23 cellular contexts compared by ENCODE assay signal in genomic region chr18:30132959-30133358, GRCh38.
DNase-seq lines count a peak whose midpoint lies in the region; TF ChIP-seq lines count a peak whose summit lies in the region.
"Had no signal": no experiment of that assay in that cellular context is flagged by ENCODE, and none has a peak within 500 bp of the region (broad histone marks: within the 10 kb centered on the region; RNA-seq: fewer than 3 reads in every experiment).

No MANE protein-coding gene starts in this region.

- peaks cover 21% of the 10 kb centered on the region for H3K4me1 Mint-ChIP-seq in MCF 10A (ENCODE audit: insufficient read depth, unreplicated experiment)

- POLR2A ChIA-PET in MCF 10A (lab: Yijun Ruan, JAX) (no interaction called here), RWPE1 (lab: Yijun Ruan, JAX; ENCODE audit: low non-redundant PET) (no interaction called here), SK-N-SH (lab: Yijun Ruan, JAX) (no interaction called here)

- TF ChIP-seq RAD21 in SK-N-SH (IDR thresholded peaks at IDR 0.05; ENCODE audit: low read length) = no peak

- no peaks in the 10 kb centered on the region for H3K27me3 ChIP-seq in breast epithelium
- no peaks in the 10 kb centered on the region for H3K27me3 ChIP-seq in SK-N-SH (ENCODE audit: insufficient read depth)
- H3K27me3 ChIP-seq: BLaER1, Peyer's patch, SJSA1 had no signal

- H3K36me3 ChIP-seq in breast epithelium (no peaks in the 10 kb centered on the region), SK-N-SH (replicated peaks in 1 of 2; ENCODE audit: control insufficient read depth in 1 of 2, insufficient read depth in 2 of 2, low read length in 1 of 2) (no peaks in the 10 kb centered on the region)
- H3K36me3 ChIP-seq: BLaER1, Peyer's patch, SJSA1 had no signal

- TF ChIP-seq POLR2A in breast epithelium (IDR thresholded peaks at IDR 0.05) = no peak

- H3F3A ChIP-seq in SK-N-SH (replicated peaks; ENCODE audit: insufficient read depth) = no peaks in the 10 kb centered on the region

- H3K4me3 ChIP-seq in breast epithelium = no peak overlapping the region
- H3K4me3 ChIP-seq in epithelial cell of esophagus (ENCODE audit: low read length) = no peak overlapping the region
- H3K4me3 ChIP-seq in SK-N-SH (ENCODE audit: low read depth in 2 of 2, low read length in 1 of 2) = no peak overlapping the region
- H3K4me3 ChIP-seq: BLaER1, Peyer's patch, SJSA1 had no signal

- intact Hi-C loops in MCF 10A (cut with micrococcal nuclease) (no loop called here), breast epithelium (cut with DNase I; ENCODE audit: low total_unique reads) (no loop called here)

- no peak for TF ChIP-seq CTCF in MCF 10A (IDR thresholded peaks at IDR 0.05; ENCODE audit: unreplicated experiment)
- no peak for TF ChIP-seq CTCF in breast epithelium (IDR thresholded peaks at IDR 0.05)
- no peak for TF ChIP-seq CTCF in RWPE1 (conservative IDR thresholded peaks at IDR 0.05; ENCODE audit: low read depth)
- no peak for TF ChIP-seq CTCF in epithelial cell of esophagus (IDR thresholded peaks at IDR 0.05; ENCODE audit: insufficient read depth, low read depth, low read length, missing control alignments)
- no peak for TF ChIP-seq CTCF in SK-N-SH (IDR thresholded peaks at IDR 0.05)

- H3K27ac ChIP-seq in breast epithelium (no peak overlapping the region), RWPE1 (no peak overlapping the region), SK-N-SH (ENCODE audit: low read depth in 2 of 2, low read length in 1 of 2) (no peak overlapping the region)
- H3K27ac ChIP-seq: 22Rv1, BLaER1, Peyer's patch, SJSA1 had no signal

- no peaks in the 10 kb centered on the region for H3K36me3 Mint-ChIP-seq in MCF 10A (ENCODE audit: insufficient read depth, unreplicated experiment)

- WGBS in SK-N-SH (ENCODE audit: low lambda C conversion rate) = 70% methylated on average over 1 of the region's 1 CpG

- TF ChIP-seq EP300 in SK-N-SH (IDR thresholded peaks at IDR 0.05; ENCODE audit: borderline replicate concordance in 1 of 2, low read depth in 1 of 2, low read length in 1 of 2) = no peak

- H3K9me3 Mint-ChIP-seq in MCF 10A (ENCODE audit: unreplicated experiment) = peaks cover 7% of the 10 kb centered on the region

- no peak overlapping the region for H2AFZ ChIP-seq in SK-N-SH (ENCODE audit: low read depth)

- CTCF ChIA-PET in MCF 10A (lab: Yijun Ruan, JAX) (no interaction called here), RWPE1 (lab: Yijun Ruan, JAX) (no interaction called here), SK-N-SH (lab: Yijun Ruan, JAX) (no interaction called here)

- no peaks in the 10 kb centered on the region for H3K4me1 ChIP-seq in breast epithelium
- no peaks in the 10 kb centered on the region for H3K4me1 ChIP-seq in SK-N-SH (ENCODE audit: control insufficient read depth in 1 of 2, insufficient read depth in 2 of 2, low read depth in 1 of 2, low read length in 1 of 2)
- H3K4me1 ChIP-seq: BLaER1, Peyer's patch, SJSA1 had no signal

- no peak overlapping the region for H3K4me3 Mint-ChIP-seq in MCF 10A (ENCODE audit: unreplicated experiment)
- H3K4me3 Mint-ChIP-seq: CD4-positive, alpha-beta T cell; HFFc6; T-helper 1 cell treated with Interleukin-12 subunit alpha and Interleukin-12 subunit beta and Interleukin-4 antibody, amounts not matched to agents 30 μg/mL and 1 μg/mL, for 36 hours had no signal

- no peaks in the 10 kb centered on the region for H3K9me2 ChIP-seq in SK-N-SH

- no peak overlapping the region for H3K9ac ChIP-seq in SK-N-SH
- H3K9ac ChIP-seq: BLaER1 had no signal

- DNase-seq in MCF 10A (ENCODE audit: unreplicated experiment) (peak; percentile 41), breast epithelium (ENCODE audit: low spot score in 2 of 2) (no peak), RWPE1 (ENCODE audit: low spot score) (peak; percentile 21), epithelial cell of esophagus (ENCODE audit: low read depth) (peak; percentile 65), SK-N-SH (no peak), NCI-H2081 treated with DMSO at 0.1 percent for 48 hours (lab: John Stamatoyannopoulos, UW) (no peak), NCI-H2029 (lab: John Stamatoyannopoulos, UW) (no peak)
- no peak for DNase-seq in effector CD8-positive, alpha-beta T cell (lab: John Stamatoyannopoulos, UW)
- DNase-seq: ACHN; CD4-positive, alpha-beta T cell; DND-41; HFFc6; NCI-H1105; NCI-H146; NCI-H2029 treated with DMSO at 0.1 percent for 48 hours; NCI-H2171; NCI-H524 treated with DMSO at 0.1 percent for 48 hours; NCI-H82; Peyer's patch had no signal

- no peak overlapping the region for H3K27ac Mint-ChIP-seq in MCF 10A (ENCODE audit: low read depth, unreplicated experiment)
- H3K27ac Mint-ChIP-seq: CD4-positive, alpha-beta T cell; HFFc6; T-helper 1 cell treated with Interleukin-12 subunit alpha and Interleukin-12 subunit beta and Interleukin-4 antibody, amounts not matched to agents 30 μg/mL and 1 μg/mL, for 36 hours had no signal

- no peaks in the 10 kb centered on the region for H4K20me1 ChIP-seq in SK-N-SH (ENCODE audit: insufficient read depth)
- H4K20me1 ChIP-seq: BLaER1 had no signal

- no peaks in the 10 kb centered on the region for H3K27me3 Mint-ChIP-seq in MCF 10A (ENCODE audit: insufficient read depth, unreplicated experiment)
- H3K27me3 Mint-ChIP-seq: CD4-positive, alpha-beta T cell had no signal

- no TSS peak for BruUV-seq in MCF 10A (replicated peaks; lab: Mats Ljungman, UMichigan)

- no peaks in the 10 kb centered on the region for H3K79me2 ChIP-seq in SK-N-SH (ENCODE audit: insufficient read depth)

- no peak overlapping the region for H3K4me2 ChIP-seq in SK-N-SH
- H3K4me2 ChIP-seq: BLaER1 had no signal

- no peaks in the 10 kb centered on the region for H3K9me3 ChIP-seq in breast epithelium
- H3K9me3 ChIP-seq in SK-N-SH = 0 out of 2 replicates have a peak, but pooled peaks cover 5% of the 10 kb centered on the region
- H3K9me3 ChIP-seq: SJSA1 had no signal

TF ChIP-seq in SK-N-SH, 30 proteins besides CTCF, POLR2A, EP300 and RAD21:
- no peak for TF ChIP-seq MAX (IDR thresholded peaks at IDR 0.05; ENCODE audit: low read depth)
- no peak for TF ChIP-seq USF2 (IDR thresholded peaks at IDR 0.05; ENCODE audit: borderline replicate concordance, low read depth, low read length)
- TF ChIP-seq EZH2phosphoT487 (IDR thresholded peaks at IDR 0.05; ENCODE audit: borderline replicate concordance, low read depth) = no peak
- no peak for TF ChIP-seq GATA2 (CRISPR knock-in tag; IDR thresholded peaks at IDR 0.05)
- no peak for TF ChIP-seq POLR2AphosphoS5 (IDR thresholded peaks at IDR 0.05; ENCODE audit: low read depth, low read length)
- TF ChIP-seq TAF1 (IDR thresholded peaks at IDR 0.05; ENCODE audit: borderline replicate concordance, low read depth, low read length) = no peak
- TF ChIP-seq SIN3A (IDR thresholded peaks at IDR 0.05; ENCODE audit: borderline replicate concordance, low read depth, low read length) = no peak
- TF ChIP-seq RCOR1 (IDR thresholded peaks at IDR 0.05; ENCODE audit: low read length) = no peak
- no peak for TF ChIP-seq SMC3 (IDR thresholded peaks at IDR 0.05; ENCODE audit: low read depth, low read length)
- no peak for TF ChIP-seq CHD2 (IDR thresholded peaks at IDR 0.05; ENCODE audit: low read length, partially characterized antibody)
- no peak for TF ChIP-seq FOXM1 (IDR thresholded peaks at IDR 0.05; ENCODE audit: low read depth)
- no peak for TF ChIP-seq FOSL2 (IDR thresholded peaks at IDR 0.05; ENCODE audit: borderline replicate concordance, low read depth)
- no peak for TF ChIP-seq REST (IDR thresholded peaks at IDR 0.05; ENCODE audit: low read depth, low read length)
- TF ChIP-seq MXI1 (IDR thresholded peaks at IDR 0.05; ENCODE audit: low read depth, low read length) = no peak
- no peak for TF ChIP-seq JUND (IDR thresholded peaks at IDR 0.05)
- TF ChIP-seq RFX5 (IDR thresholded peaks at IDR 0.05; ENCODE audit: low read length) = no peak
TF ChIP-seq in SK-N-SH: peak in this region for 0.

Comparison
In these comparisons a context has a peak if more than half of its experiments do, and no peak if none do; other contexts are left out.
1. DNase-seq: peak in MCF 10A (single experiment), RWPE1 (single experiment) and epithelial cell of esophagus (single experiment); none in breast epithelium (0 of 2), SK-N-SH (single experiment), effector CD8-positive, alpha-beta T cell (single experiment), NCI-H2081 treated with DMSO at 0.1 percent for 48 hours (single experiment) and NCI-H2029 (single experiment).